Comparison of ENCODE assay signal across 10 cellular contexts in genomic region chr6:24777227-24777626, GRCh38. TPM values are rescaled to one million over a fixed set of nuclear protein-coding genes. Genes with fewer than 3 reads are reported as not detected.
A peak's percentile ranks its signal among the peaks of the same experiment; 100 is the strongest.
DNase-seq lines count a peak whose midpoint lies in the region; ATAC-seq and TF ChIP-seq lines count a peak whose summit lies in the region.
"Had no signal": no experiment of that assay in that cellular context is flagged by ENCODE, and none has a peak within 500 bp of the region (broad histone marks: within the 10 kb centered on the region; RNA-seq: fewer than 3 reads in every experiment).

No MANE protein-coding gene starts in this region.

- peak overlapping the region; percentile 89 for H3K4me2 ChIP-seq in KMS-11
- peak overlapping the region; percentile 95 for H3K4me2 ChIP-seq in osteoblast (ENCODE audit: insufficient read depth, low read length)

- peaks cover 36% of the 10 kb centered on the region for H3K4me1 ChIP-seq in KMS-11 (ENCODE audit: low read depth, poor library complexity, severe bottlenecking)
- H3K4me1 ChIP-seq in adipocyte (ENCODE audit: control insufficient read depth, insufficient read depth, low read length): peaks cover 30% of the 10 kb centered on the region
- H3K4me1 ChIP-seq in osteoblast (ENCODE audit: insufficient read depth, low read length): peaks cover 31% of the 10 kb centered on the region

- H3K9me3 ChIP-seq in adipocyte (ENCODE audit: control insufficient read depth, low read length) (no peaks in the 10 kb centered on the region), osteoblast (ENCODE audit: low read depth, low read length) (no peaks in the 10 kb centered on the region)

- H4K20me1 ChIP-seq in KMS-11 (ENCODE audit: insufficient read depth) (peaks cover 18% of the 10 kb centered on the region; the same call in 1 of the 2 replicates), osteoblast (ENCODE audit: insufficient read depth, low read length) (no peaks in the 10 kb centered on the region)

- TF ChIP-seq CTCF in GM06990 (IDR thresholded peaks at IDR 0.05; ENCODE audit: insufficient read depth, low read length, poor library complexity, severe bottlenecking) (no peak), KMS-11 (conservative IDR thresholded peaks at IDR 0.05; ENCODE audit: low read depth, low read length) (no peak), osteoblast (IDR thresholded peaks at IDR 0.05; ENCODE audit: extremely low read depth, low read depth, low read length) (no peak)

- H3K36me3 ChIP-seq in GM06990 (ENCODE audit: control insufficient read depth, insufficient read depth, low read length): peaks cover 3% of the 10 kb centered on the region; the same call in 1 of the 2 replicates
- peaks cover 19% of the 10 kb centered on the region; the same call in 1 of the 2 replicates for H3K36me3 ChIP-seq in KMS-11 (ENCODE audit: insufficient read depth)
- H3K36me3 ChIP-seq in adipocyte (ENCODE audit: control insufficient read depth, insufficient read depth, low read length, severe bottlenecking): peaks cover 7% of the 10 kb centered on the region
- no peaks in the 10 kb centered on the region for H3K36me3 ChIP-seq in osteoblast (ENCODE audit: insufficient read depth, low read length)

- peaks cover 51% of the 10 kb centered on the region for H3K79me2 ChIP-seq in KMS-11 (ENCODE audit: insufficient read depth, low read depth)
- peaks cover 52% of the 10 kb centered on the region for H3K79me2 ChIP-seq in osteoblast (ENCODE audit: insufficient read depth, low read length)

- no peak overlapping the region for H3K9ac ChIP-seq in KMS-11
- no peak overlapping the region for H3K9ac ChIP-seq in adipocyte (ENCODE audit: low read length)

- H3K27me3 ChIP-seq in GM06990 (replicated peaks; ENCODE audit: control insufficient read depth, insufficient read depth, low read length) (no peaks in the 10 kb centered on the region), KMS-11 (ENCODE audit: insufficient read depth, low read depth) (no peaks in the 10 kb centered on the region), adipocyte (replicated peaks; ENCODE audit: control insufficient read depth, insufficient read depth, low read length) (no peaks in the 10 kb centered on the region), osteoblast (ENCODE audit: insufficient read depth, low read length) (no peaks in the 10 kb centered on the region)

- ATAC-seq in esophagus mucosa: no peak

- H3K4me3 ChIP-seq in GM06990 (replicated peaks; ENCODE audit: low read depth, low read length) (peak overlapping the region; percentile 90), KMS-11 (IDR thresholded peaks at IDR 0.05; ENCODE audit: insufficient read depth, low read depth, low read length) (no peak overlapping the region), adipocyte (ENCODE audit: low read length) (no peak overlapping the region), osteoblast (ENCODE audit: insufficient read depth, low read length) (no peak overlapping the region)

- DNase-seq in GM06990 (ENCODE audit: extremely low read depth, insufficient read length): no peak
- peak; percentile 26 for DNase-seq in adipocyte (ENCODE audit: low read depth)
- peak; percentile 75 for DNase-seq in osteoblast (ENCODE audit: insufficient read length, low spot score, missing footprints)
- DNase-seq in NCI-H748 treated with DMSO at 0.1 percent for 48 hours (lab: John Stamatoyannopoulos, UW): no peak
- no peak for DNase-seq in activated gamma-delta T cell treated with Interleukin-2 at 50 U/mL for 16 hours
- DNase-seq: hippocampal formation, mesendoderm, MV-4-11 had no signal

- H2AFZ ChIP-seq in KMS-11 (ENCODE audit: low read depth): no peak overlapping the region
- peak overlapping the region; percentile 49 for H2AFZ ChIP-seq in osteoblast (ENCODE audit: low read length)

- H3K27ac ChIP-seq in KMS-11 (no peak overlapping the region), osteoblast (ENCODE audit: low read depth, low read length) (peak overlapping the region; percentile 91)

RNA-seq across cellular contexts. Expression of gene GMNN, which starts 2.5 kb away (rescaled TPM):
- 9.4 and 11.2 TPM in 2 replicates for total RNA-seq in osteoblast
- 14.9 TPM for total RNA-seq in esophagus mucosa

RNA-seq across cellular contexts. Expression of gene ARMH2, which starts 21.5 kb away (rescaled TPM):
- total RNA-seq in osteoblast: not detected in 2 replicates
- total RNA-seq in esophagus mucosa: not detected

RNA-seq across cellular contexts. Expression of gene C6orf62, which starts 58.3 kb away (rescaled TPM):
- total RNA-seq in osteoblast (144 and 168 TPM in 2 replicates), esophagus mucosa (63.0 TPM)

Comparison
In these comparisons a context has a peak if more than half of its experiments do, and no peak if none do; other contexts are left out.
1. DNase-seq: peak in adipocyte (single experiment) and osteoblast (single experiment); none in GM06990 (single experiment), NCI-H748 treated with DMSO at 0.1 percent for 48 hours (single experiment) and activated gamma-delta T cell treated with Interleukin-2 at 50 U/mL for 16 hours (single experiment).